Comparison of ENCODE assay signal across 14 cellular contexts in the genomic region with DNA sequence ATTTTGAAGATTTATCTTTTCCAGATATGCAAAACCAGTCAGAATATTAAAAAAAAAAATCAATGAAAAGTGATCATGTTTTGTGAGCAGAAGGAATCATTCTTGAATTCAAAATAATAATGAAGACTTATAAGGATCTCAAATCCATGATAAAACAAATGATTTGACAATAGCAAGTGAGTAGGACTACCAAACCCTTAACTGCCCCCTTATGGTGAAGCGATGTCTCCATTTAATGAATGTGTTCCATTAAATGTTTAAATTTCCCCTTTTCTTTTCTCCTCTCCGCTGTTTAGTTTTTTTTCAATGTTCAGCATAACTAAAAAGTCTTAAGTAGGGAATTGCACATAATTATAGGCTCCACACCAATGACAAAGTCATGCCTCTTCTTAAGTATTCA.
A peak's percentile ranks its signal among the peaks of the same experiment; 100 is the strongest.
DNase-seq lines count a peak whose midpoint lies in the region; TF ChIP-seq lines count a peak whose summit lies in the region.
"Had no signal": no experiment of that assay in that cellular context is flagged by ENCODE, and none has a peak within 500 bp of the region (broad histone marks: within the 10 kb centered on the region; RNA-seq: fewer than 3 reads in every experiment).

No MANE protein-coding gene starts in this region.

- no peak overlapping the region for H3K27ac Mint-ChIP-seq in nephron
- H3K27ac Mint-ChIP-seq: memory B cell had no signal

- no peaks in the 10 kb centered on the region for H4K20me1 ChIP-seq in Loucy (ENCODE audit: insufficient read depth, low read length, poor library complexity, severe bottlenecking)

- no peak overlapping the region for H3K4me3 Mint-ChIP-seq in nephron
- H3K4me3 Mint-ChIP-seq: memory B cell had no signal

- H3K9me3 ChIP-seq in Loucy (ENCODE audit: insufficient read depth, low read depth, low read length): no peaks in the 10 kb centered on the region
- H3K9me3 ChIP-seq: SJSA1, vagina had no signal

- H3K27me3 ChIP-seq in Loucy (ENCODE audit: insufficient read depth, low read length, poor library complexity, severe bottlenecking): no peaks in the 10 kb centered on the region
- H3K27me3 ChIP-seq: vagina had no signal

- DNase-seq in EL: peak; percentile 9
- DNase-seq in cardiac fibroblast (ENCODE audit: low read depth in 2 of 2): peak; percentile 36 to 49
- DNase-seq in cerebellar cortex (ENCODE audit: low spot score): no peak
- no peak for DNase-seq in middle frontal gyrus (ENCODE audit: extremely low spot score, low spot score)
- no peak for DNase-seq in stimulated activated CD4-positive, alpha-beta T cell treated with anti-CD3 and anti-CD28 coated beads, Interleukin-4, amount 100 ng/mL, for 24 hours
- DNase-seq: activated CD4-positive, alpha-beta T cell treated with anti-CD3 and anti-CD28 coated beads for 48 hours; activated gamma-delta T cell; head of caudate nucleus; NCI-H345 had no signal

- H3K79me2 ChIP-seq in Loucy (ENCODE audit: insufficient read depth, low read length): no peaks in the 10 kb centered on the region

- no peak overlapping the region for H3K9ac ChIP-seq in Loucy (ENCODE audit: low read depth, low read length, poor library complexity, severe bottlenecking)

- H3K4me3 ChIP-seq in Loucy (ENCODE audit: low read length, poor library complexity, severe bottlenecking): no peak overlapping the region
- H3K4me3 ChIP-seq in cardiac fibroblast (replicated peaks in 1 of 2; ENCODE audit: low read depth in 2 of 2, low read length in 2 of 2): no peak overlapping the region
- H3K4me3 ChIP-seq: SJSA1, vagina had no signal

- H2AFZ ChIP-seq in Loucy (ENCODE audit: low read length): no peak overlapping the region

- no peaks in the 10 kb centered on the region for H3K36me3 Mint-ChIP-seq in nephron (ENCODE audit: low read depth)

- H3K36me3 ChIP-seq in Loucy (ENCODE audit: insufficient read depth, low read length): no peaks in the 10 kb centered on the region
- H3K36me3 ChIP-seq: SJSA1, vagina had no signal

- H3K4me1 Mint-ChIP-seq in nephron: peaks cover 11% of the 10 kb centered on the region

- peaks cover 14% of the 10 kb centered on the region for H3K4me1 ChIP-seq in Loucy (ENCODE audit: insufficient read depth, low read length, poor library complexity, severe bottlenecking)
- H3K4me1 ChIP-seq: SJSA1 had no signal

- H3K27me3 Mint-ChIP-seq in nephron (ENCODE audit: low read depth): peaks cover 3% of the 10 kb centered on the region
- H3K27me3 Mint-ChIP-seq: memory B cell had no signal

- no peaks in the 10 kb centered on the region for H3F3A ChIP-seq in Loucy (ENCODE audit: low read depth)

- H3K9me3 Mint-ChIP-seq in nephron: no peaks in the 10 kb centered on the region
- H3K9me3 Mint-ChIP-seq: memory B cell had no signal

- no peaks in the 10 kb centered on the region for H3K9me2 ChIP-seq in Loucy (replicated peaks; ENCODE audit: low read depth, low read length)

- TF ChIP-seq CTCF in Loucy (conservative IDR thresholded peaks at IDR 0.05; ENCODE audit: low read length) (peak; percentile 47), cardiac fibroblast (IDR thresholded peaks at IDR 0.05; ENCODE audit: low read depth, low read length) (peak; percentile 36), nephron (IDR thresholded peaks at IDR 0.05; ENCODE audit: unreplicated experiment in 3 of 3) (peak in 2 of 3 experiments; percentile 14 to 33)

- no peak overlapping the region for H3K4me2 ChIP-seq in Loucy (ENCODE audit: low read depth, low read length, poor library complexity, severe bottlenecking)

Comparison
In these comparisons a context has a peak if more than half of its experiments do, and no peak if none do; other contexts are left out.
1. DNase-seq: peak in EL (single experiment) and cardiac fibroblast (2 of 2); none in cerebellar cortex (single experiment), middle frontal gyrus (single experiment) and stimulated activated CD4-positive, alpha-beta T cell treated with anti-CD3 and anti-CD28 coated beads, Interleukin-4, amount 100 ng/mL, for 24 hours (single experiment).
2. Peak in every context shown above with its lines, with median percentiles within 50 percentile points of each other: CTCF ChIP-seq.